Comparison of ENCODE assay signal across 8 cellular contexts in the genomic region with DNA sequence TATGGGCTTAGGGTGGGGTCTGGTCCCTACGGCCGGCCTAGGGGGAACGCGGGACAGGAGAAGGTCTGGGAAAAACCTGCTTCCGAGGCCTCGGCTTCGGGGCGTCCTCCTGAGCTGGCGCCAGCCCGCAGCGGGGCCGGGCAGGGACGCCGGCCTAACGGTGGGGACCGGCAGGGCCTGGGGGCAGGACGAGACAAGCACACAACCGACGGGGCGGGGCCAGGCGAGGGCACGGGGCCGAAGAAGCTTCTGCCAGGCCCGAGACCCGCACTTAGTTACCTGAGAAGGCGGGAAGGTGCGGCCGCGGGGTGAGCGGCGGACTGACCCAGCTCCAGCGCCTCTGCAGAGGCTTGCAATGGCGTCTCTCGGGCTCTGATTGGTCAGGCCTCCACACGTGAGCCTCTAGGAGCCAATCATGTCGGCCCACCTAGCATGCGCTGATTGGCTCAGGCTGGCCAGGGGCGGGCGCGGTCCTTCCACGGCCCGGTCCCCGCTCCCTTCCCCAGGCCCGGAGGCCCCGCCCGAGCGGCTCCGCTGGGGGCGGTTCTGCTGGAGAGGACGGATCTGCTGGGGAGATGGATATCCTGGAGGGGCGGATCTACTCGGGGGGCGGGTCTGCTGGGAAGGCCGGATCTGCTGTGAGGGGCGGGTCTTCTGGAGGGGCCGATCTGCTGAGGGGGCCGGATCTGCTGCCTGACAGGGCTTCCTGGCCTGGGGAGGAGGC. TPM values are rescaled to one million over a fixed set of nuclear protein-coding genes. Genes with fewer than 3 reads are reported as not detected.
DNase-seq lines count a peak whose midpoint lies in the region; ATAC-seq and TF ChIP-seq lines count a peak whose summit lies in the region.

No MANE protein-coding gene starts in this region.

- peak overlapping the region; percentile 83 for H3K4me3 Mint-ChIP-seq in activated CD4-positive, alpha-beta T cell treated with anti-CD3 and anti-CD28 coated beads, Interleukin-2, amount 10 ng/mL, durations not matched to agents 7 days and 5 days

- H3K9me3 Mint-ChIP-seq in activated CD4-positive, alpha-beta T cell treated with anti-CD3 and anti-CD28 coated beads, Interleukin-2, amount 10 ng/mL, durations not matched to agents 7 days and 5 days: no peaks in the 10 kb centered on the region

- CTCF ChIA-PET in activated CD4-positive, alpha-beta T cell treated with anti-CD3 and anti-CD28 coated beads, Interleukin-2, amount 10 ng/mL, durations not matched to agents 7 days and 5 days (lab: Charles Lee): interaction anchor here (2.1 to 2.7 kb wide), 2 partner anchors 12 to 39 kb away, joined by 9 to 10 read pairs; no protein-coding TSS in a partner anchor

- peak; percentile 92 to 100 (median 98) for DNase-seq in C1 segment of cervical spinal cord (lab: John Stamatoyannopoulos, UW)
- peak; percentile 94 for DNase-seq in NCI-H526 treated with DMSO at 0.1 percent for 48 hours (lab: John Stamatoyannopoulos, UW)
- peak; percentile 99 for DNase-seq in activated CD4-positive, alpha-beta T cell treated with anti-CD3 and anti-CD28 coated beads, Interleukin-2, amount 10 ng/mL, durations not matched to agents 7 days and 5 days
- DNase-seq in coronary artery (ENCODE audit: low spot score): peak; percentile 100
- DNase-seq in stimulated activated CD4-positive, alpha-beta T cell treated with anti-CD3 and anti-CD28 coated beads, Interleukin-1b, Interleukin-23, amount 100 ng/mL, for 24 hours (ENCODE audit: low read depth in 4 of 4, low spot score in 1 of 4): peak; percentile 86 to 98 (median 94)

- H3K4me1 Mint-ChIP-seq in activated CD4-positive, alpha-beta T cell treated with anti-CD3 and anti-CD28 coated beads, Interleukin-2, amount 10 ng/mL, durations not matched to agents 7 days and 5 days: peaks cover 51% of the 10 kb centered on the region

- H3K4me3 ChIP-seq in coronary artery: peak overlapping the region; percentile 79

- peaks cover 17% of the 10 kb centered on the region for H3K27me3 Mint-ChIP-seq in activated CD4-positive, alpha-beta T cell treated with anti-CD3 and anti-CD28 coated beads, Interleukin-2, amount 10 ng/mL, durations not matched to agents 7 days and 5 days

- POLR2A ChIA-PET in activated CD4-positive, alpha-beta T cell treated with anti-CD3 and anti-CD28 coated beads, Interleukin-2, amount 10 ng/mL, durations not matched to agents 7 days and 5 days (lab: Charles Lee): interaction anchor here (0.7 kb wide), 1 partner anchor 74 kb away, joined by 3 read pairs; no protein-coding TSS in a partner anchor

- H3K27ac Mint-ChIP-seq in activated CD4-positive, alpha-beta T cell treated with anti-CD3 and anti-CD28 coated beads, Interleukin-2, amount 10 ng/mL, durations not matched to agents 7 days and 5 days: peak overlapping the region; percentile 91

- H3K36me3 Mint-ChIP-seq in activated CD4-positive, alpha-beta T cell treated with anti-CD3 and anti-CD28 coated beads, Interleukin-2, amount 10 ng/mL, durations not matched to agents 7 days and 5 days (ENCODE audit: low read depth): peaks cover 40% of the 10 kb centered on the region

- no peak for TF ChIP-seq CTCF in coronary artery (IDR thresholded peaks at IDR 0.05)

- peaks cover 15% of the 10 kb centered on the region for H3K27me3 ChIP-seq in layer of hippocampus (ENCODE audit: control insufficient read depth, insufficient read depth, low read length)

- H3K27ac ChIP-seq in coronary artery: peak overlapping the region; percentile 86 to 91
- peak overlapping the region; percentile 98 for H3K27ac ChIP-seq in layer of hippocampus (ENCODE audit: low read depth, low read length)

- ATAC-seq in GM19351 (IDR thresholded peaks at IDR 0.05; ENCODE audit: unreplicated experiment): peak; percentile 90
- peak; percentile 94 for ATAC-seq in HG03520 (IDR thresholded peaks at IDR 0.05; ENCODE audit: unreplicated experiment)

RNA-seq across cellular contexts. Expression of a gene that starts 44.3 kb away (rescaled TPM):
- under 1 TPM; 0.17 to 0.42 TPM for total RNA-seq in activated CD4-positive, alpha-beta T cell treated with anti-CD3 and anti-CD28 coated beads, Interleukin-2, amount 10 ng/mL, durations not matched to agents 7 days and 5 days

Comparison
In these comparisons a context has a peak if more than half of its experiments do, and no peak if none do; other contexts are left out.
1. Peak in every context shown above with its lines: DNase-seq, ATAC-seq, H3K4me3 ChIP-seq and H3K27ac ChIP-seq.